Comparison of ENCODE assay signal across 8 cellular contexts in genomic region chr4:139655116-139655515, GRCh38. TPM values are rescaled to one million over a fixed set of nuclear protein-coding genes. Genes with fewer than 3 reads are reported as not detected.
DNase-seq lines count a peak whose midpoint lies in the region; TF ChIP-seq lines count a peak whose summit lies in the region.

No MANE protein-coding gene starts in this region.

- no peaks in the 10 kb centered on the region for H3K79me2 ChIP-seq in H9 (ENCODE audit: insufficient read depth, low read length)
- no peaks in the 10 kb centered on the region for H3K79me2 ChIP-seq in neural cell (replicated peaks; ENCODE audit: insufficient read depth, low read length)

- TF ChIP-seq EP300 in neural cell (conservative IDR thresholded peaks at IDR 0.05; ENCODE audit: poor library complexity, severe bottlenecking), result no peak

- no peak overlapping the region for H2BK120ac ChIP-seq in H9 (ENCODE audit: low read depth, low read length, poor library complexity, severe bottlenecking)

- no peak overlapping the region for H3K23ac ChIP-seq in H9 (ENCODE audit: insufficient read length, low read depth, low read length)

- WGBS in H9 (ENCODE audit: extremely low coverage, insufficient read length, low lambda C conversion rate), result no CpG with 5 or more reads among the region's 3 CpGs

- no peak overlapping the region for H3K4ac ChIP-seq in H9 (ENCODE audit: low read depth, low read length)

- H3K27me3 ChIP-seq in H9 (ENCODE audit: insufficient read depth, low read length) (no peaks in the 10 kb centered on the region), neural cell (ENCODE audit: insufficient read depth, low read depth, low read length) (no peaks in the 10 kb centered on the region)

- no peak overlapping the region for H4K91ac ChIP-seq in H9 (ENCODE audit: insufficient read length, low read depth, low read length)

- no peak overlapping the region for H3K27ac Mint-ChIP-seq in H9

- no peak overlapping the region for H3K18ac ChIP-seq in H9 (ENCODE audit: insufficient read length, low read depth, low read length)

- no peak overlapping the region for H3K4me3 Mint-ChIP-seq in H9

- peak; percentile 74 for TF ChIP-seq RAD21 in neural cell (conservative IDR thresholded peaks at IDR 0.05)

- H2BK20ac ChIP-seq in H9 (ENCODE audit: low read depth, low read length, poor library complexity, severe bottlenecking), result no peak overlapping the region

- DNase-seq in EL, result peak; percentile 36
- no peak for DNase-seq in H9
- DNase-seq in NCI-H82 treated with DMSO at 0.1 percent for 48 hours (lab: John Stamatoyannopoulos, UW; ENCODE audit: unreplicated experiment), result peak; percentile 31
- no peak for DNase-seq in coronary artery (ENCODE audit: low spot score)
- DNase-seq in NCI-H187 treated with DMSO at 0.1 percent for 48 hours (lab: John Stamatoyannopoulos, UW), result no peak
- DNase-seq in activated T-cell treated with anti-CD3 and anti-CD28 coated beads, Interleukin-2, amount 50 U/mL, for 1 hour, result no peak
- DNase-seq in GOT3 (lab: John Stamatoyannopoulos, UW), result no peak

- no peak overlapping the region for H3T11ph ChIP-seq in H9 (ENCODE audit: low read length)

- no peaks in the 10 kb centered on the region for H3K79me1 ChIP-seq in H9 (ENCODE audit: insufficient read depth, low read depth, low read length, poor library complexity, severe bottlenecking)

- no peak overlapping the region for H3K4me3 ChIP-seq in coronary artery
- no peak overlapping the region for H3K4me3 ChIP-seq in neural cell (ENCODE audit: low read length)

- TF ChIP-seq CTCF in H9 (conservative IDR thresholded peaks at IDR 0.05) (peak; percentile 39; the same call in 1 of the 3 replicates), coronary artery (IDR thresholded peaks at IDR 0.05) (peak; percentile 27), neural cell (IDR thresholded peaks at IDR 0.05; ENCODE audit: poor library complexity, severe bottlenecking) (peak; percentile 67)

- no peak overlapping the region for H3K14ac ChIP-seq in H9 (ENCODE audit: insufficient read depth, low read length)

- no peak overlapping the region for H3K56ac ChIP-seq in H9 (ENCODE audit: insufficient read length, low read depth, low read length)

- no peak overlapping the region for H4K8ac ChIP-seq in H9 (replicated peaks; ENCODE audit: insufficient read length, low read depth, low read length)

- H2AK5ac ChIP-seq in H9 (ENCODE audit: insufficient read length, low read length), result no peak overlapping the region

- H3K4me2 ChIP-seq in H9 (ENCODE audit: insufficient read depth, insufficient read length, low read length), result no peak overlapping the region
- no peak overlapping the region for H3K4me2 ChIP-seq in neural cell (ENCODE audit: low read length)

- peaks cover 3% of the 10 kb centered on the region for H4K20me1 ChIP-seq in H9 (ENCODE audit: control insufficient read depth, insufficient read depth, insufficient read length)
- H4K20me1 ChIP-seq in neural cell (ENCODE audit: insufficient read depth), result no peaks in the 10 kb centered on the region

- H3K9me3 Mint-ChIP-seq in H9, result no peaks in the 10 kb centered on the region

- peaks cover 26% of the 10 kb centered on the region for H3K27me3 Mint-ChIP-seq in H9 (ENCODE audit: low read depth)

- no peaks in the 10 kb centered on the region for H3K23me2 ChIP-seq in H9 (ENCODE audit: insufficient read length, low read depth, low read length, poor library complexity, severe bottlenecking)

- no peak overlapping the region for H2BK5ac ChIP-seq in H9 (ENCODE audit: insufficient read length, low read length)

- no peak overlapping the region for H2BK15ac ChIP-seq in H9 (ENCODE audit: low read depth, low read length)

- H2AFZ ChIP-seq in H9 (ENCODE audit: low read length) (no peak overlapping the region), neural cell (ENCODE audit: low read depth, low read length) (no peak overlapping the region)

- H3K4me1 ChIP-seq in H9 (ENCODE audit: insufficient read depth, low read length), result peaks cover 3% of the 10 kb centered on the region

- H3K9me3 ChIP-seq in H9 (ENCODE audit: control insufficient read depth, low read depth, low read length) (no peaks in the 10 kb centered on the region), neural cell (ENCODE audit: low read length) (no peaks in the 10 kb centered on the region)

- H3K9ac ChIP-seq in H9 (ENCODE audit: extremely low read depth, insufficient read length, low read length) (no peak overlapping the region), neural cell (ENCODE audit: low read length) (no peak overlapping the region)

- no peaks in the 10 kb centered on the region for H3K36me3 Mint-ChIP-seq in H9 (ENCODE audit: insufficient read depth in 1 of 3, low read depth in 3 of 3)

- no peaks in the 10 kb centered on the region for H3K9me2 ChIP-seq in neural cell (ENCODE audit: insufficient read depth, low read length)

- no peak overlapping the region for H4K5ac ChIP-seq in H9 (ENCODE audit: insufficient read length, low read depth, low read length)

- no peaks in the 10 kb centered on the region for H3K36me3 ChIP-seq in neural cell (ENCODE audit: insufficient read depth, low read length)

- H3K27ac ChIP-seq in H9 (ENCODE audit: insufficient read length, low read depth, low read length), result no peak overlapping the region
- no peak overlapping the region for H3K27ac ChIP-seq in coronary artery
- no peak overlapping the region for H3K27ac ChIP-seq in neural cell (ENCODE audit: low read length)

- H3K4me1 Mint-ChIP-seq in H9, result peaks cover 17 to 28% of the 10 kb centered on the region in 2 experiments

- H2BK12ac ChIP-seq in H9 (ENCODE audit: insufficient read length, low read depth, low read length), result no peak overlapping the region

- no peaks in the 10 kb centered on the region for H3F3A ChIP-seq in neural cell (ENCODE audit: insufficient read depth, low read length, poor library complexity, severe bottlenecking)

TF ChIP-seq in neural cell, 6 proteins besides CTCF, POLR2A, EP300 and RAD21:
- TF ChIP-seq TAF1 (IDR thresholded peaks at IDR 0.05; ENCODE audit: low read depth) (no peak), EZH2 (IDR thresholded peaks at IDR 0.05; ENCODE audit: borderline replicate concordance, insufficient read depth, low read length, poor library complexity, severe bottlenecking) (no peak), SMC3 (conservative IDR thresholded peaks at IDR 0.05; ENCODE audit: poor library complexity) (peak; percentile 68)

RNA-seq across cellular contexts. Expression of gene MGST2, which starts 10.5 kb away (rescaled TPM):
- 6.4 and 6.5 TPM in 2 replicates for total RNA-seq in H9 (2021)
- polyA plus RNA-seq in neural cell, result 2.0 and 5.2 TPM in 2 replicates
- polyA minus RNA-seq in neural cell, result 0.97 TPM in 1 of 2 replicates, not detected in the other

Comparison
In these comparisons a context has a peak if more than half of its experiments do, and no peak if none do; other contexts are left out.
1. DNase-seq: peak in EL (single experiment) and NCI-H82 treated with DMSO at 0.1 percent for 48 hours (single experiment); none in H9 (single experiment), coronary artery (single experiment), NCI-H187 treated with DMSO at 0.1 percent for 48 hours (single experiment), activated T-cell treated with anti-CD3 and anti-CD28 coated beads, Interleukin-2, amount 50 U/mL, for 1 hour (single experiment) and GOT3 (single experiment).
2. Peak in every context shown above with its lines, with median percentiles within 50 percentile points of each other: CTCF ChIP-seq.